In genomic region chr13:76885203-76886004, GRCh38 we compare ENCODE assay signal across 7 cellular contexts.
A peak's percentile ranks its signal among the peaks of the same experiment; 100 is the strongest.
DNase-seq lines count a peak whose midpoint lies in the region; ATAC-seq and TF ChIP-seq lines count a peak whose summit lies in the region.

No MANE protein-coding gene starts in this region.

- peak; percentile 37 for ATAC-seq in HG02571 (IDR thresholded peaks at IDR 0.05; ENCODE audit: unreplicated experiment)
- peak; percentile 58 for ATAC-seq in central memory CD8-positive, alpha-beta T cell (replicated peaks; ENCODE audit: extremely low read depth, poor library complexity, severe bottlenecking)

- H3K4me1 Mint-ChIP-seq in central memory CD8-positive, alpha-beta T cell = peaks cover 18% of the 10 kb centered on the region

- TF ChIP-seq POLR2A in GM15510 (IDR thresholded peaks at IDR 0.05; ENCODE audit: borderline replicate concordance, extremely low read depth, insufficient read length) = peak; percentile 24

- H3K36me3 Mint-ChIP-seq in central memory CD8-positive, alpha-beta T cell (ENCODE audit: insufficient read depth) = peaks cover 5% of the 10 kb centered on the region

- H3K27me3 Mint-ChIP-seq in central memory CD8-positive, alpha-beta T cell = peaks cover 65% of the 10 kb centered on the region

- no peak overlapping the region for H3K27ac Mint-ChIP-seq in central memory CD8-positive, alpha-beta T cell (ENCODE audit: low read depth)

- no peaks in the 10 kb centered on the region for H3K9me3 Mint-ChIP-seq in central memory CD8-positive, alpha-beta T cell

- peak; percentile 8 for DNase-seq in NCI-H1105 (lab: John Stamatoyannopoulos, UW)
- peak; percentile 36 to 43 (median 41) for DNase-seq in activated CD4-positive, CD25-positive, alpha-beta regulatory T cell (lab: John Stamatoyannopoulos, UW)
- DNase-seq in central memory CD8-positive, alpha-beta T cell (ENCODE audit: low spot score in 2 of 2) = peak; percentile 14 to 22
- peak; percentile 82 for DNase-seq in kidney tubule cell (ENCODE audit: low spot score)
- DNase-seq in stimulated activated CD4-positive, alpha-beta T cell treated with anti-CD3 and anti-CD28 coated beads, Interleukin-1b, Interleukin-23, amount 100 ng/mL, for 24 hours (ENCODE audit: low read depth in 4 of 4, low spot score in 1 of 4) = peak in 3 of 4 experiments; percentile 15 to 41 (median 29)

- H3K4me3 Mint-ChIP-seq in central memory CD8-positive, alpha-beta T cell = peak overlapping the region; percentile 73

Comparison
In these comparisons a context has a peak if more than half of its experiments do, and no peak if none do; other contexts are left out.
1. Peak in every context shown above with its lines: DNase-seq and ATAC-seq.
2. DNase-seq: peak in every context shown above with its lines; median percentile 82 in kidney tubule cell; 41 in activated CD4-positive, CD25-positive, alpha-beta regulatory T cell; 29 in stimulated activated CD4-positive, alpha-beta T cell treated with anti-CD3 and anti-CD28 coated beads, Interleukin-1b, Interleukin-23, amount 100 ng/mL, for 24 hours; 18 in central memory CD8-positive, alpha-beta T cell; 8 in NCI-H1105.